In the genomic region with DNA sequence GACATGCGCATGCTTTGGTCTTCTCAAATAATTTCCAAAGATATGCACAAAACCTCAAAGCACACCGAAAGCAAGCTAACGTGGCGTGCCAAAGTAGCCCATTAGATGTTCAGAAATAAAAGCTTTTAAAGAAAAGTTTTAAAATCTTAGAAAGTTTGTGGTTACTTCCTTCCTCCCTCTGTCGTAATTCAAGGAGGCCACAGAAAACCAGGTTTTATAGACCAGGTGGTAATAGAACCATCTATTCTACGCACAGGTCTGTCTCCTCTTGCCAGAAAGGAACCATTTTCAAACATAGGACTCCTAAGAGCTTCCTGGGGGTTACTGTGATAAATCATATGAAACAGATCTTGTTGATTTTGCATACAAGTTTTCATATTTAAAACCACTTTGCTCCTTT, we compare ENCODE assay signal across 23 cellular contexts.
"Had no signal": no experiment of that assay in that cellular context is flagged by ENCODE, and none has a peak within 500 bp of the region (broad histone marks: within the 10 kb centered on the region; RNA-seq: fewer than 3 reads in every experiment).

No MANE protein-coding gene starts in this region.

- H3K27ac Mint-ChIP-seq: activated CD8-positive, alpha-beta memory T cell treated with anti-CD3 and anti-CD28 coated beads, Interleukin-2, amount 10 ng/mL, durations not matched to agents 7 days and 5 days; activated naive CD4-positive, alpha-beta T cell treated with anti-CD3 and anti-CD28 coated beads for 36 hours; activated T-helper 17 cell treated with anti-CD3 and anti-CD28 coated beads, Interleukin-2, amount 50 U/mL, for 72 hours had no signal

- H3K4me3 ChIP-seq: MG63, Peyer's patch, SJSA1 had no signal

- DNase-seq: activated CD4-positive, alpha-beta T cell treated with anti-CD3 and anti-CD28 coated beads for 4 hours; activated CD8-positive, alpha-beta memory T cell treated with anti-CD3 and anti-CD28 coated beads, Interleukin-2, amount 10 ng/mL, durations not matched to agents 7 days and 5 days; activated gamma-delta T cell; activated naive CD4-positive, alpha-beta T cell treated with anti-CD3 and anti-CD28 coated beads for 36 hours; activated T-cell treated with anti-CD3 and anti-CD28 coated beads, Interleukin-2, amount 50 U/mL, for 4 hours; cerebellar nuclear complex; MG63; MV-4-11; NCI-H1092 treated with DMSO at 0.1 percent for 48 hours; NCI-H1417 treated with DMSO at 0.1 percent for 48 hours; NCI-H1694; NCI-H2029 treated with DMSO at 0.1 percent for 48 hours; NCI-H510A treated with DMSO at 0.1 percent for 48 hours; NCI-H69; Peyer's patch; Right ventricle myocardium superior; SW 1271 had no signal

- H3K9me3 ChIP-seq: MG63, Peyer's patch, SJSA1 had no signal

- H3K27me3 Mint-ChIP-seq: activated CD8-positive, alpha-beta memory T cell treated with anti-CD3 and anti-CD28 coated beads, Interleukin-2, amount 10 ng/mL, durations not matched to agents 7 days and 5 days; activated T-helper 17 cell treated with anti-CD3 and anti-CD28 coated beads, Interleukin-2, amount 50 U/mL, for 72 hours had no signal

- H3K27ac ChIP-seq: KMS-11, Peyer's patch, RWPE1, SJSA1 had no signal

- ATAC-seq: activated CD4-positive, CD25-positive, alpha-beta regulatory T cell treated with anti-CD3 and anti-CD28 coated beads, Interleukin-2, amount 50 U/mL, for 24 hours; activated CD8-positive, alpha-beta memory T cell treated with anti-CD3 and anti-CD28 coated beads, Interleukin-2, amount 10 ng/mL, durations not matched to agents 7 days and 5 days; activated T-cell treated with anti-CD3 and anti-CD28 coated beads, Interleukin-2, amount 50 U/mL, for 4 hours; activated T-helper 17 cell treated with anti-CD3 and anti-CD28 coated beads, Interleukin-2, amount 50 U/mL, for 72 hours; SK-N-SH treated with all-trans-retinoic acid at 6 μM for 48 hours had no signal

- H3K27me3 ChIP-seq: Peyer's patch, SJSA1 had no signal

- H3K9me3 Mint-ChIP-seq: activated naive CD4-positive, alpha-beta T cell treated with anti-CD3 and anti-CD28 coated beads for 36 hours; activated T-cell treated with anti-CD3 and anti-CD28 coated beads, Interleukin-2, amount 50 U/mL, for 4 hours had no signal

- H3K36me3 ChIP-seq: MG63, Peyer's patch, SJSA1 had no signal

- H3K4me1 ChIP-seq: Peyer's patch, SJSA1 had no signal

- H3K4me3 Mint-ChIP-seq: activated CD8-positive, alpha-beta memory T cell treated with anti-CD3 and anti-CD28 coated beads, Interleukin-2, amount 10 ng/mL, durations not matched to agents 7 days and 5 days; activated naive CD4-positive, alpha-beta T cell treated with anti-CD3 and anti-CD28 coated beads for 36 hours; activated T-cell treated with anti-CD3 and anti-CD28 coated beads, Interleukin-2, amount 50 U/mL, for 4 hours; activated T-helper 17 cell treated with anti-CD3 and anti-CD28 coated beads, Interleukin-2, amount 50 U/mL, for 72 hours had no signal
